Comparison of ENCODE assay signal across 27 cellular contexts in genomic region chr19:45761714-45762113, GRCh38. TPM values are rescaled to one million over a fixed set of nuclear protein-coding genes. Genes with fewer than 3 reads are reported as not detected.
DNase-seq lines count a peak whose midpoint lies in the region; ATAC-seq and TF ChIP-seq lines count a peak whose summit lies in the region.
"Had no signal": no experiment of that assay in that cellular context is flagged by ENCODE, and none has a peak within 500 bp of the region (broad histone marks: within the 10 kb centered on the region; RNA-seq: fewer than 3 reads in every experiment).

No MANE protein-coding gene starts in this region.

- H3K27ac ChIP-seq in RWPE1 (peak overlapping the region; percentile 98), sigmoid colon (no peak overlapping the region), colonic mucosa (no peak overlapping the region)
- H3K27ac ChIP-seq: SJSA1 had no signal

- TF ChIP-seq CTCF in RWPE1 (conservative IDR thresholded peaks at IDR 0.05; ENCODE audit: low read depth), result no peak
- TF ChIP-seq CTCF in sigmoid colon (IDR thresholded peaks at IDR 0.05), result no peak
- no peak for TF ChIP-seq CTCF in colonic mucosa (IDR thresholded peaks at IDR 0.05)

- H3K36me3 ChIP-seq in sigmoid colon (no peaks in the 10 kb centered on the region), colonic mucosa (no peaks in the 10 kb centered on the region)
- H3K36me3 ChIP-seq: BE2C had no signal

- 84 to 86% methylated on average over 17 of the region's 17 CpGs for WGBS in sigmoid colon, 2 donors

- ATAC-seq in left cardiac atrium, result no peak
- no peak for ATAC-seq in left ventricle myocardium superior
- ATAC-seq in HG03457 (IDR thresholded peaks at IDR 0.05; ENCODE audit: unreplicated experiment), result no peak
- ATAC-seq: PC-3 had no signal

- H3K4me3 ChIP-seq in sigmoid colon (no peak overlapping the region), colonic mucosa (no peak overlapping the region)
- H3K4me3 ChIP-seq: SJSA1 had no signal

- intact Hi-C loops in left cardiac atrium (cut with DNase I), result no loop called here
- intact Hi-C loops in left ventricle myocardium superior (cut with micrococcal nuclease), result no loop called here
- intact Hi-C loops in sigmoid colon (cut with DNase I), result no loop called here
- intact Hi-C loops in colonic mucosa (cut with DNase I), result no loop called here

- H3K9ac ChIP-seq in colonic mucosa (ENCODE audit: low read depth in 2 of 2, low read length in 2 of 2), result no peak overlapping the region

- H3K27me3 ChIP-seq in sigmoid colon (no peaks in the 10 kb centered on the region), colonic mucosa (no peaks in the 10 kb centered on the region)
- H3K27me3 ChIP-seq: SJSA1 had no signal

- TF ChIP-seq POLR2A in sigmoid colon (IDR thresholded peaks at IDR 0.05), result no peak

- POLR2A ChIA-PET in RWPE1 (lab: Yijun Ruan, JAX; ENCODE audit: low non-redundant PET), result interaction anchor here (0.6 kb wide), 1 partner anchor 12 kb away, joined by 3 read pairs; no protein-coding TSS in a partner anchor

- CTCF ChIA-PET in RWPE1 (lab: Yijun Ruan, JAX), result no interaction called here

- H3K9me3 ChIP-seq in sigmoid colon (no peaks in the 10 kb centered on the region), colonic mucosa (no peaks in the 10 kb centered on the region)
- H3K9me3 ChIP-seq: BE2C, SJSA1 had no signal

- TF ChIP-seq EP300 in sigmoid colon (IDR thresholded peaks at IDR 0.05), result no peak

- DNase-seq in left cardiac atrium (peak; percentile 51), left ventricle myocardium superior (no peak), ELF-1 (ENCODE audit: low read depth, low spot score) (peak; percentile 36), RWPE1 (ENCODE audit: low spot score) (no peak), sigmoid colon (peak; percentile 65), colonic mucosa (no peak)
- DNase-seq: 8988T; ACHN; BE2C; CD4-positive, CD25-positive, alpha-beta regulatory T cell; DMS53; KBM-7; NCI-H1105 treated with DMSO at 0.1 percent for 48 hours; NCI-H146; NCI-H1930; NCI-H2107; NCI-H446; NCI-H524 treated with DMSO at 0.1 percent for 48 hours; NCI-H774; PC-3; Right ventricle myocardium superior had no signal

- H3K4me1 ChIP-seq in sigmoid colon (peaks cover 0 to 37% (median 34%) of the 10 kb centered on the region in 4 donors), colonic mucosa (peaks cover 8% of the 10 kb centered on the region)
- H3K4me1 ChIP-seq: BE2C had no signal

RNA-seq across cellular contexts. Expression of gene SIX5, which starts 7.3 kb away (rescaled TPM):
- total RNA-seq in left cardiac atrium (10 to 100 TPM; 15.6 to 21.1 TPM), left ventricle myocardium superior (26.1 TPM), sigmoid colon (10 to 100 TPM; 16.8 to 20.7 (median 18.7) TPM), colonic mucosa (10 to 100 TPM; 11.0 to 15.8 TPM)
- 10 to 100 TPM in 1 of 3 donors, 1 to 10 TPM in 2; 4.2 to 11.6 (median 7.8) TPM for polyA plus RNA-seq in sigmoid colon

RNA-seq across cellular contexts. Expression of gene DMPK, which starts 20.6 kb away (rescaled TPM):
- total RNA-seq in left cardiac atrium, result 100 to 1,000 TPM; 200 to 241 TPM
- 275 TPM for total RNA-seq in left ventricle myocardium superior
- total RNA-seq in sigmoid colon, result 100 to 1,000 TPM in 3 of 4 donors, 10 to 100 TPM in 1; 62.2 to 219 (median 168) TPM
- polyA plus RNA-seq in sigmoid colon, result 10 to 100 TPM in 1 of 3 donors, 1 to 10 TPM in 2; 7.2 to 43.0 (median 8.8) TPM
- total RNA-seq in colonic mucosa, result 10 to 100 TPM; 30.6 to 36.0 TPM

RNA-seq across cellular contexts. Expression of gene MEIOSIN, which starts 28.5 kb away (rescaled TPM):
- under 1 TPM; 0.21 to 0.24 TPM for total RNA-seq in left cardiac atrium
- total RNA-seq in left ventricle myocardium superior, result not detected
- not detected for total RNA-seq in sigmoid colon
- not detected for polyA plus RNA-seq in sigmoid colon
- not detected for total RNA-seq in colonic mucosa
- total RNA-seq: CD4-positive, CD25-positive, alpha-beta regulatory T cell; Daoy; H4; LHCN-M2; MCF 10A; PC-3; Right ventricle myocardium superior; SJSA1 had no signal
- polyA plus RNA-seq: CD4-positive, CD25-positive, alpha-beta regulatory T cell had no signal

RNA-seq across cellular contexts. Expression of gene DMWD, which starts 30.9 kb away (rescaled TPM):
- total RNA-seq in left cardiac atrium (10 to 100 TPM; 55.3 to 57.7 TPM), left ventricle myocardium superior (64.6 TPM), sigmoid colon (10 to 100 TPM; 21.1 to 59.5 (median 36.8) TPM), colonic mucosa (10 to 100 TPM; 29.1 to 43.6 TPM)
- polyA plus RNA-seq in sigmoid colon, result 10 to 100 TPM; 13.2 to 30.4 (median 14.8) TPM

RNA-seq across cellular contexts. Expression of gene FBXO46, which starts 31.0 kb away (rescaled TPM):
- total RNA-seq in left cardiac atrium (10 to 100 TPM in 1 of 2 donors, 1 to 10 TPM in 1; 9.6 to 10.8 TPM), left ventricle myocardium superior (15.4 TPM), sigmoid colon (1 to 10 TPM; 7.1 to 9.7 (median 8.8) TPM), colonic mucosa (10 to 100 TPM; 28.3 to 28.8 TPM)
- 10 to 100 TPM in 2 of 3 donors, 1 to 10 TPM in 1; 9.5 to 16.5 (median 10.8) TPM for polyA plus RNA-seq in sigmoid colon

Comparison
In these comparisons a context has a peak if more than half of its experiments do, and no peak if none do; other contexts are left out.
1. DNase-seq: peak in left cardiac atrium (single experiment), ELF-1 (single experiment) and sigmoid colon (single experiment); none in left ventricle myocardium superior (single experiment), RWPE1 (single experiment) and colonic mucosa (single experiment).